ENCODE assay signal across 23 cellular contexts in the genomic region with DNA sequence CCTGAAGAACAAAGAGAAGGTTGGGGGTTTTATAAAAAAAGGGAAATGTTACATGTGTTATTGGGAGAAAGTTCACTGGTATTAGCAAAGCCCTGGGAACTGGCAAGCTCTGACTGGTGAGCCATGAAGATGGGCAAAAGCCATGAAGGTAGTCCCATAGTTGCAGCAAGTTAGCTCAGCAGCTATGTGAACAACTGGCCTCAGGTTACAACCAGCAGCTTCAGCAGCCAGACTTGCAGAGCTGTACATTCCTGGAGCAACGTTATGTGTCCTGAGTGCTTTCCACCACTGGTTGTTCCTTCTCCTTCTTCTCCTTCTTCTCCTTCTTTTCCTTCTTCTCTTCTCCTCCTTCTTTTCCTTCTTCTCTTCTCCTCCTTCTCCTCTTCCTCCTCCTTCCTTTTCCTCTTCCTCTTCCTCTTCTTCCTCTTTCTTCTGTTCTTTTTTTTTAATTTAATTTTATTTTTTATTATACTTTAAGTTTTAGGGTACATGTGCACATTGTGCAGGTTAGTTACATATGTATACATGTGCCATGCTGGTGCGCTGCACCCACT. TPM values are rescaled to one million over a fixed set of nuclear protein-coding genes. Genes with fewer than 3 reads are reported as not detected.
DNase-seq lines count a peak whose midpoint lies in the region; ATAC-seq and TF ChIP-seq lines count a peak whose summit lies in the region.
"Had no signal": no experiment of that assay in that cellular context is flagged by ENCODE, and none has a peak within 500 bp of the region (broad histone marks: within the 10 kb centered on the region; RNA-seq: fewer than 3 reads in every experiment).

No MANE protein-coding gene starts in this region.

- H2AK5ac ChIP-seq in IMR-90 (ENCODE audit: low read depth, low read length): no peak overlapping the region

- no peaks in the 10 kb centered on the region for H3K4me1 ChIP-seq in IMR-90 (ENCODE audit: control insufficient read depth, insufficient read depth, low read length)
- H3K4me1 ChIP-seq: Peyer's patch, right lobe of liver had no signal

- 20% methylated on average over 1 of the region's 2 CpGs; no CpG with 5 or more reads in 1 of the 2 experiments for WGBS in IMR-90 (ENCODE audit: extremely low coverage in 2 of 2, insufficient read length in 1 of 2), 2 experiments

- H3K36me3 Mint-ChIP-seq in glutamatergic neuron (ENCODE audit: unreplicated experiment): no peaks in the 10 kb centered on the region
- H3K36me3 Mint-ChIP-seq: naive thymus-derived CD4-positive, alpha-beta T cell had no signal

- no peak overlapping the region for H3K4me2 ChIP-seq in IMR-90 (ENCODE audit: low read depth, low read length)

- H3K4me3 ChIP-seq in IMR-90 (ENCODE audit: insufficient read depth, low read depth, low read length): no peak overlapping the region
- H3K4me3 ChIP-seq: esophagus squamous epithelium, Peyer's patch, right lobe of liver, thoracic aorta had no signal

- no peak overlapping the region for H2BK15ac ChIP-seq in IMR-90 (ENCODE audit: low read depth, low read length)

- no peak overlapping the region for H3K4ac ChIP-seq in IMR-90 (ENCODE audit: low read depth, low read length)

- H4K20me1 ChIP-seq in IMR-90 (ENCODE audit: insufficient read depth, low read length): no peaks in the 10 kb centered on the region

- POLR2A ChIA-PET in IMR-90 (lab: Charles Lee; ENCODE audit: unreplicated experiment): no interaction called here

- H3K27ac Mint-ChIP-seq in glutamatergic neuron (ENCODE audit: unreplicated experiment): no peak overlapping the region
- H3K27ac Mint-ChIP-seq: activated naive CD4-positive, alpha-beta T cell treated with anti-CD3 and anti-CD28 coated beads for 36 hours; CD4-positive, alpha-beta T cell had no signal

- CTCF ChIA-PET in IMR-90 (lab: Yijun Ruan, JAX): interaction anchor here (0.7 kb wide), 1 partner anchor 31 kb away, joined by 3 read pairs; no protein-coding TSS in a partner anchor

- TF ChIP-seq CTCF in IMR-90 (conservative IDR thresholded peaks at IDR 0.05; ENCODE audit: low read depth, low read length) (no peak), glutamatergic neuron (IDR thresholded peaks at IDR 0.05; ENCODE audit: partially characterized antibody, unreplicated experiment) (no peak)

- H3K27me3 ChIP-seq in IMR-90 (ENCODE audit: control insufficient read depth, insufficient read depth, low read length): peaks cover 10% of the 10 kb centered on the region
- H3K27me3 ChIP-seq: Peyer's patch, right lobe of liver had no signal

- no peak overlapping the region for H2AK9ac ChIP-seq in IMR-90 (replicated peaks; ENCODE audit: low read depth, low read length, poor library complexity)

- no peak overlapping the region for H2BK20ac ChIP-seq in IMR-90 (ENCODE audit: low read depth, low read length)

- no peak overlapping the region for H2BK5ac ChIP-seq in IMR-90 (ENCODE audit: low read depth, low read length, poor library complexity, severe bottlenecking)

- H3K27me3 Mint-ChIP-seq in glutamatergic neuron (ENCODE audit: unreplicated experiment): peaks cover 6% of the 10 kb centered on the region
- H3K27me3 Mint-ChIP-seq: CD4-positive, alpha-beta T cell; naive thymus-derived CD4-positive, alpha-beta T cell had no signal

- no peaks in the 10 kb centered on the region for H3K36me3 ChIP-seq in IMR-90 (ENCODE audit: control insufficient read depth, insufficient read depth, low read length)
- H3K36me3 ChIP-seq: esophagus squamous epithelium, Peyer's patch, right lobe of liver, thoracic aorta had no signal

- no peak overlapping the region for H3K4me3 Mint-ChIP-seq in glutamatergic neuron (ENCODE audit: unreplicated experiment)
- H3K4me3 Mint-ChIP-seq: activated naive CD4-positive, alpha-beta T cell treated with anti-CD3 and anti-CD28 coated beads for 36 hours; CD4-positive, alpha-beta T cell; naive thymus-derived CD4-positive, alpha-beta T cell had no signal

- no peak overlapping the region for H3K14ac ChIP-seq in IMR-90 (replicated peaks; ENCODE audit: low read depth, low read length)

- no peak overlapping the region for H3K9ac ChIP-seq in IMR-90 (ENCODE audit: low read depth, low read length)

- no peaks in the 10 kb centered on the region for H3K9me3 Mint-ChIP-seq in glutamatergic neuron (ENCODE audit: unreplicated experiment)
- H3K9me3 Mint-ChIP-seq: activated naive CD4-positive, alpha-beta T cell treated with anti-CD3 and anti-CD28 coated beads for 36 hours; CD4-positive, alpha-beta T cell had no signal

- H3K79me1 ChIP-seq in IMR-90 (ENCODE audit: low read depth in 1 of 2, low read length in 2 of 2): no peaks in the 10 kb centered on the region

- H4K91ac ChIP-seq in IMR-90 (ENCODE audit: insufficient read depth, low read depth, low read length): no peak overlapping the region

- no peak for TF ChIP-seq POLR2A in IMR-90 (IDR thresholded peaks at IDR 0.05; ENCODE audit: low read depth, low read length)

- H3K23ac ChIP-seq in IMR-90 (ENCODE audit: low read depth, low read length): no peak overlapping the region

- intact Hi-C loops in IMR-90 (cut with micrococcal nuclease): no loop called here

- H3K27ac ChIP-seq in IMR-90 (ENCODE audit: insufficient read depth, low read length) (no peak overlapping the region), caudate nucleus (ENCODE audit: low read depth, low read length) (no peak overlapping the region)
- H3K27ac ChIP-seq: esophagus squamous epithelium, Peyer's patch, right lobe of liver, thoracic aorta had no signal

- H3K4me1 Mint-ChIP-seq in glutamatergic neuron (ENCODE audit: low read depth, unreplicated experiment): no peaks in the 10 kb centered on the region

- ATAC-seq in IMR-90 (ENCODE audit: low read depth) (no peak), left lobe of liver (no peak)
- ATAC-seq: naive thymus-derived CD4-positive, alpha-beta T cell; right lobe of liver had no signal

- H3K56ac ChIP-seq in IMR-90 (ENCODE audit: extremely low read depth, insufficient read depth, low read length): no peak overlapping the region

- in situ Hi-C loops in IMR-90 (cut with MboI; ENCODE audit: low sequenced_read_pairs): no loop called here

- H3K9me3 ChIP-seq in IMR-90 (ENCODE audit: control insufficient read depth, insufficient read depth, low read length): no peaks in the 10 kb centered on the region
- H3K9me3 ChIP-seq: esophagus squamous epithelium, Peyer's patch, right lobe of liver, thoracic aorta had no signal

- no peak overlapping the region for H4K8ac ChIP-seq in IMR-90 (ENCODE audit: low read depth in 2 of 2, low read length in 2 of 2)

- H3K9me1 ChIP-seq in IMR-90 (ENCODE audit: insufficient read depth, low read length): no peaks in the 10 kb centered on the region

- H2AFZ ChIP-seq in IMR-90 (replicated peaks; ENCODE audit: low read length, poor library complexity): no peak overlapping the region

- H3K18ac ChIP-seq in IMR-90 (ENCODE audit: low read depth, low read length): no peak overlapping the region

- DNase-seq in CD1c-positive myeloid dendritic cell (ENCODE audit: extremely low spot score) (peak; percentile 3), IMR-90 (peak; percentile 6), SW480 (ENCODE audit: low spot score) (peak; percentile 39), left lobe of liver (ENCODE audit: low spot score) (peak; percentile 26), glutamatergic neuron (no peak), caudate nucleus (lab: John Stamatoyannopoulos, UW) (no peak), amygdala (lab: John Stamatoyannopoulos, UW) (no peak)
- DNase-seq: activated CD4-positive, alpha-beta T cell treated with anti-CD3 and anti-CD28 coated beads for 1 hour; activated naive CD4-positive, alpha-beta T cell treated with anti-CD3 and anti-CD28 coated beads for 36 hours; activated T-cell treated with anti-CD3 and anti-CD28 coated beads, Interleukin-2, amount 50 U/mL, for 48 hours; CD4-positive, alpha-beta T cell; DMS79 treated with DMSO at 0.1 percent for 48 hours; effector CD8-positive, alpha-beta T cell; esophagus squamous epithelium; H7; naive thymus-derived CD4-positive, alpha-beta T cell; NCI-H146; NCI-H226; NCI-H82; Peyer's patch; right lobe of liver had no signal

- no peak overlapping the region for H2BK120ac ChIP-seq in IMR-90 (ENCODE audit: low read depth, low read length)

- no peak for TF ChIP-seq RAD21 in IMR-90 (IDR thresholded peaks at IDR 0.05; ENCODE audit: low read length)

- H4K5ac ChIP-seq in IMR-90 (ENCODE audit: low read depth, low read length): no peak overlapping the region

- no TSS peak for BruUV-seq in IMR-90 (replicated peaks; lab: Mats Ljungman, UMichigan)

- dilution Hi-C loops in IMR-90 (cut with HindIII; ENCODE audit: low sequenced_read_pairs, unreplicated experiment): no loop called here

TF ChIP-seq in IMR-90, 13 proteins besides CTCF, POLR2A, EP300 and RAD21:
- TF ChIP-seq CEBPB (IDR thresholded peaks at IDR 0.05; ENCODE audit: low read depth, low read length): no peak
- no peak for TF ChIP-seq SMC3 (IDR thresholded peaks at IDR 0.05; ENCODE audit: low read depth, low read length)
- no peak for TF ChIP-seq RFX5 (IDR thresholded peaks at IDR 0.05; ENCODE audit: low read depth, low read length)
- no peak for TF ChIP-seq CHD1 (IDR thresholded peaks at IDR 0.05; ENCODE audit: low read depth, low read length)
- no peak for TF ChIP-seq RCOR1 (IDR thresholded peaks at IDR 0.05; ENCODE audit: insufficient replicate concordance, low read length)
- no peak for TF ChIP-seq FOS (IDR thresholded peaks at IDR 0.05; ENCODE audit: low read depth, low read length)
- TF ChIP-seq BHLHE40 (IDR thresholded peaks at IDR 0.05; ENCODE audit: low read depth, low read length): no peak
- TF ChIP-seq, protein P1, sequence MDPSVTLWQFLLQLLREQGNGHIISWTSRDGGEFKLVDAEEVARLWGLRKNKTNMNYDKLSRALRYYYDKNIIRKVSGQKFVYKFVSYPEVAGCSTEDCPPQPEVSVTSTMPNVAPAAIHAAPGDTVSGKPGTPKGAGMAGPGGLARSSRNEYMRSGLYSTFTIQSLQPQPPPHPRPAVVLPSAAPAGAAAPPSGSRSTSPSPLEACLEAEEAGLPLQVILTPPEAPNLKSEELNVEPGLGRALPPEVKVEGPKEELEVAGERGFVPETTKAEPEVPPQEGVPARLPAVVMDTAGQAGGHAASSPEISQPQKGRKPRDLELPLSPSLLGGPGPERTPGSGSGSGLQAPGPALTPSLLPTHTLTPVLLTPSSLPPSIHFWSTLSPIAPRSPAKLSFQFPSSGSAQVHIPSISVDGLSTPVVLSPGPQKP (IDR thresholded peaks at IDR 0.05; ENCODE audit: borderline replicate concordance, low read depth, low read length): no peak
- no peak for TF ChIP-seq MAFK (IDR thresholded peaks at IDR 0.05; ENCODE audit: low read depth, low read length)
- no peak for TF ChIP-seq MXI1 (IDR thresholded peaks at IDR 0.05; ENCODE audit: borderline replicate concordance, low read depth, low read length)
- no peak for TF ChIP-seq MAZ (IDR thresholded peaks at IDR 0.05; ENCODE audit: borderline replicate concordance, low read depth, low read length)

RNA-seq across cellular contexts. Expression of a gene that starts 56.1 kb away (rescaled TPM):
- total RNA-seq in IMR-90 (2012; rRNA removed) (under 0.01 and 0.18 TPM in 2 replicates), left lobe of liver (1.1 TPM), glutamatergic neuron (ENCODE audit: unreplicated experiment) (not detected)
- polyA plus RNA-seq in IMR-90 (2012; rRNA removed): 0.09 and 0.13 TPM in 2 replicates
- 0.03 and 0.18 TPM in 2 replicates for polyA plus RNA-seq in IMR-90 (2012; cell fraction: cytosol; rRNA removed)
- polyA plus RNA-seq in IMR-90 (2012; cell fraction: nucleus; rRNA removed; ENCODE audit: low replicate concordance): 0.04 and 0.16 TPM in 2 replicates
- total RNA-seq: osteocyte had no signal

Comparison
In these comparisons a context has a peak if more than half of its experiments do, and no peak if none do; other contexts are left out.
1. DNase-seq: peak in CD1c-positive myeloid dendritic cell (single experiment), IMR-90 (single experiment), SW480 (single experiment) and left lobe of liver (single experiment); none in glutamatergic neuron (single experiment), caudate nucleus (0 of 61) and amygdala (0 of 56).